ENCODE assay signal across 8 cellular contexts in genomic region chr17:76969598-76970172, GRCh38.
DNase-seq lines count a peak whose midpoint lies in the region; ATAC-seq, FAIRE-seq and TF ChIP-seq lines count a peak whose summit lies in the region.

No MANE protein-coding gene starts in this region.

- DNase-seq in WTC11 (ENCODE audit: low spot score): peak; percentile 75
- peak; percentile 79 for DNase-seq in kidney

- peak overlapping the region in 2 of 3 donors; percentile 88 to 98 for H3K27ac Mint-ChIP-seq in IgD-negative memory B cell
- H3K27ac Mint-ChIP-seq in WTC11: peak overlapping the region; percentile 99

- H3K4me1 ChIP-seq in BLaER1: peaks cover 75% of the 10 kb centered on the region
- H3K4me1 ChIP-seq in kidney (ENCODE audit: control insufficient read depth in 1 of 2, insufficient read depth in 1 of 2, low read depth in 1 of 2, low read length in 2 of 2): peaks cover 0 to 2% of the 10 kb centered on the region in 2 donors

- peaks cover 32% of the 10 kb centered on the region; the same call in 1 of the 2 replicates for H4K20me1 ChIP-seq in BLaER1

- no peak for TF ChIP-seq CTCF in WTC11 (IDR thresholded peaks at IDR 0.05)
- TF ChIP-seq CTCF in kidney (IDR thresholded peaks at IDR 0.05; ENCODE audit: borderline replicate concordance, extremely low read depth, insufficient read depth): no peak

- H3K36me3 Mint-ChIP-seq in IgD-negative memory B cell: no peaks in the 10 kb centered on the region
- no peaks in the 10 kb centered on the region for H3K36me3 Mint-ChIP-seq in WTC11

- intact Hi-C loops in kidney (cut with DNase I): no loop called here

- peak overlapping the region; percentile 99 for H3K4me2 ChIP-seq in BLaER1

- H3K4me3 Mint-ChIP-seq in IgD-negative memory B cell (peak overlapping the region; percentile 78 to 95 (median 92)), WTC11 (peak overlapping the region; percentile 78)

- H3K9ac ChIP-seq in BLaER1 (peak overlapping the region; percentile 80), kidney (ENCODE audit: low read length in 2 of 2) (no peak overlapping the region)

- H3K27ac ChIP-seq in BLaER1 (peak overlapping the region; percentile 83), kidney (ENCODE audit: low read depth in 2 of 2, low read length in 2 of 2) (no peak overlapping the region)

- POLR2A ChIA-PET in WTC11 (lab: Charles Lee): interaction anchor here (0.5 to 1.8 kb wide), 15 partner anchors 12 to 262 kb away, joined by 3 to 8 read pairs (median 4); partner anchors contain the start of gene MGAT5B

- peaks cover 10 to 12% (median 10%) of the 10 kb centered on the region in 3 donors for H3K4me1 Mint-ChIP-seq in IgD-negative memory B cell
- H3K4me1 Mint-ChIP-seq in WTC11: peaks cover 68% of the 10 kb centered on the region

- H3K27me3 Mint-ChIP-seq in IgD-negative memory B cell (peaks cover 41% of the 10 kb centered on the region), WTC11 (ENCODE audit: low read depth) (no peaks in the 10 kb centered on the region; the same call in 1 of the 2 replicates)

- ATAC-seq in WTC11 (peak; percentile 71), GM19328 (IDR thresholded peaks at IDR 0.05; ENCODE audit: unreplicated experiment) (no peak), HG02642 (IDR thresholded peaks at IDR 0.05; ENCODE audit: poor library complexity, unreplicated experiment) (no peak), HG03097 (IDR thresholded peaks at IDR 0.05; ENCODE audit: low FRiP score, unreplicated experiment) (no peak), HG03095 (IDR thresholded peaks at IDR 0.05; ENCODE audit: unreplicated experiment) (no peak)

- H3K36me3 ChIP-seq in BLaER1 (peaks cover 8% of the 10 kb centered on the region; the same call in 1 of the 2 replicates), kidney (ENCODE audit: control insufficient read depth in 1 of 2, insufficient read depth in 2 of 2, low read length in 2 of 2) (no peaks in the 10 kb centered on the region)

- no peak for FAIRE-seq in kidney (lab: Jason Lieb, UNC)

- H3K9me3 Mint-ChIP-seq in IgD-negative memory B cell (peaks cover 0 to 1% (median 0%) of the 10 kb centered on the region in 3 donors), WTC11 (no peaks in the 10 kb centered on the region)

- H3K27me3 ChIP-seq in BLaER1: no peaks in the 10 kb centered on the region

- H3K9me3 ChIP-seq in BLaER1: peaks cover 6% of the 10 kb centered on the region
- no peaks in the 10 kb centered on the region for H3K9me3 ChIP-seq in kidney (ENCODE audit: control insufficient read depth in 1 of 2, low read length in 2 of 2)

- CTCF ChIA-PET in WTC11 (lab: Charles Lee): interaction anchor here (0.5 to 2.2 kb wide), 33 partner anchors 9 to 844 kb away, joined by 3 to 24 read pairs (median 4); partner anchors contain the start of gene MGAT5B

- H3K4me3 ChIP-seq in BLaER1 (peak overlapping the region; percentile 72), kidney (ENCODE audit: low read length in 2 of 2) (peak overlapping the region in 1 of 2 donors; percentile 29)

TF ChIP-seq in WTC11, 78 proteins besides CTCF, POLR2A, EP300 and RAD21:
- peak; percentile 69 for TF ChIP-seq PRDM15 (CRISPR knock-in tag; IDR thresholded peaks at IDR 0.05)
- TF ChIP-seq RORB (CRISPR knock-in tag; IDR thresholded peaks at IDR 0.05): no peak
- TF ChIP-seq ZNF423 (CRISPR knock-in tag; IDR thresholded peaks at IDR 0.05): peak; percentile 17; the same call in 1 of the 2 replicates
